In genomic region chr14:65179918-65180724, GRCh38 we compare ENCODE assay signal across 1 cellular context.
TF ChIP-seq lines count a peak whose summit lies in the region.

No MANE protein-coding gene starts in this region.

TF ChIP-seq in GM12878, 131 proteins besides CTCF, POLR2A, EP300 and RAD21 (continued from another document and continues in another):
- TF ChIP-seq ZBTB33 (IDR thresholded peaks at IDR 0.05) (no peak), MXI1 (IDR thresholded peaks at IDR 0.05; ENCODE audit: low read depth, low read length) (0 out of 2 replicates have a peak, but pooled peaks have one; percentile 31), SP1 (IDR thresholded peaks at IDR 0.05; ENCODE audit: low read depth, low read length) (peak; percentile 63), TBL1XR1 (IDR thresholded peaks at IDR 0.05; ENCODE audit: low read depth, low read length) (peak; percentile 81), BCL3 (IDR thresholded peaks at IDR 0.05; ENCODE audit: borderline replicate concordance, insufficient read depth, low read depth, low read length, poor library complexity, severe bottlenecking) (peak; percentile 98), CREM (IDR thresholded peaks at IDR 0.05; ENCODE audit: low read depth) (peak; percentile 93), FOXM1 (IDR thresholded peaks at IDR 0.05; ENCODE audit: low read depth, low read length) (peak; percentile 99), ZSCAN29 (IDR thresholded peaks at IDR 0.05) (no peak), MTA2 (IDR thresholded peaks at IDR 0.05; ENCODE audit: low read depth) (peak; percentile 90), EED (IDR thresholded peaks at IDR 0.05; ENCODE audit: low read depth) (peak; percentile 100), ZNF217 (IDR thresholded peaks at IDR 0.05) (0 out of 2 replicates have a peak, but pooled peaks have one; percentile 27), NR2C1 (IDR thresholded peaks at IDR 0.05) (no peak), BMI1 (IDR thresholded peaks at IDR 0.05; ENCODE audit: borderline replicate concordance) (peak; percentile 63; the same call in 1 of the 2 replicates), CHD2 (IDR thresholded peaks at IDR 0.05; ENCODE audit: borderline replicate concordance, low read depth, low read length) (peak; percentile 74), IKZF2 (IDR thresholded peaks at IDR 0.05) (peak; percentile 96 to 97), RELB (IDR thresholded peaks at IDR 0.05; ENCODE audit: low read depth) (peak; percentile 96), BACH1 (IDR thresholded peaks at IDR 0.05; ENCODE audit: borderline replicate concordance) (peak; percentile 92; the same call in 1 of the 2 replicates), CBFB (IDR thresholded peaks at IDR 0.05; ENCODE audit: low read depth) (peak; percentile 89), EZH2 (IDR thresholded peaks at IDR 0.05; ENCODE audit: borderline replicate concordance, control insufficient read depth, low read depth, low read length) (no peak), NR2F1 (conservative IDR thresholded peaks at IDR 0.05) (peak; percentile 85), DPF2 (IDR thresholded peaks at IDR 0.05) (peak; percentile 93), CEBPB (IDR thresholded peaks at IDR 0.05; ENCODE audit: borderline replicate concordance in 1 of 2, low read depth in 2 of 2, low read length in 2 of 2) (peak in 1 of 2 experiments; percentile 87; a peak in 1 of 4 replicates), PAX5 (IDR thresholded peaks at IDR 0.05; ENCODE audit: borderline replicate concordance, low read depth, low read length) (peak; percentile 91), PML (IDR thresholded peaks at IDR 0.05; ENCODE audit: low read length) (peak; percentile 88), SMAD5 (IDR thresholded peaks at IDR 0.05; ENCODE audit: low read depth) (no peak), MEF2A (IDR thresholded peaks at IDR 0.05; ENCODE audit: insufficient read depth, low read depth, low read length) (peak; percentile 79), YY1 (IDR thresholded peaks at IDR 0.05; ENCODE audit: low read depth, low read length) (peak; percentile 42; the same call in 1 of the 2 replicates), SRF (IDR thresholded peaks at IDR 0.05; ENCODE audit: low read depth in 2 of 2, low read length in 2 of 2) (peak in 1 of 2 experiments; percentile 66; a peak in 1 of 4 replicates), RFX5 (IDR thresholded peaks at IDR 0.05; ENCODE audit: low read depth, low read length) (no peak), ASH2L (IDR thresholded peaks at IDR 0.05; ENCODE audit: borderline replicate concordance, low read depth) (no peak), KDM1A (IDR thresholded peaks at IDR 0.05; ENCODE audit: borderline replicate concordance) (no peak), CREB1 (IDR thresholded peaks at IDR 0.05; ENCODE audit: low read depth) (peak; percentile 88), TCF12 (IDR thresholded peaks at IDR 0.05; ENCODE audit: low read depth, low read length) (peak; percentile 96), MTA3 (IDR thresholded peaks at IDR 0.05; ENCODE audit: borderline replicate concordance, low read length) (peak; percentile 95; the same call in 1 of the 2 replicates), HSF1 (IDR thresholded peaks at IDR 0.05; ENCODE audit: low read depth, low read length) (no peak), POLR2AphosphoS2 (IDR thresholded peaks at IDR 0.05; ENCODE audit: low read depth, low read length) (no peak), JUND (IDR thresholded peaks at IDR 0.05; ENCODE audit: low read depth, low read length) (peak; percentile 59; the same call in 1 of the 2 replicates), NFIC (IDR thresholded peaks at IDR 0.05; ENCODE audit: low read depth, low read length) (peak; percentile 99), ATF3 (IDR thresholded peaks at IDR 0.05; ENCODE audit: borderline replicate concordance, extremely low read depth, low read depth, low read length) (no peak), POLR2AphosphoS5 (IDR thresholded peaks at IDR 0.05; ENCODE audit: low read length) (no peak), SPI1 (IDR thresholded peaks at IDR 0.05; ENCODE audit: borderline replicate concordance, insufficient read depth, low read depth, low read length) (peak; percentile 90), E4F1 (IDR thresholded peaks at IDR 0.05; ENCODE audit: borderline replicate concordance, partially characterized antibody) (no peak), CUX1 (IDR thresholded peaks at IDR 0.05; ENCODE audit: insufficient replicate concordance, low read depth, low read length) (no peak), HDAC2 (IDR thresholded peaks at IDR 0.05) (no peak), RELA (IDR thresholded peaks at IDR 0.05; ENCODE audit: borderline replicate concordance, partially characterized antibody) (peak; percentile 88), MEF2B (IDR thresholded peaks at IDR 0.05; ENCODE audit: partially characterized antibody, poor library complexity, severe bottlenecking) (peak; percentile 36)
- TF ChIP-seq, protein P1, sequence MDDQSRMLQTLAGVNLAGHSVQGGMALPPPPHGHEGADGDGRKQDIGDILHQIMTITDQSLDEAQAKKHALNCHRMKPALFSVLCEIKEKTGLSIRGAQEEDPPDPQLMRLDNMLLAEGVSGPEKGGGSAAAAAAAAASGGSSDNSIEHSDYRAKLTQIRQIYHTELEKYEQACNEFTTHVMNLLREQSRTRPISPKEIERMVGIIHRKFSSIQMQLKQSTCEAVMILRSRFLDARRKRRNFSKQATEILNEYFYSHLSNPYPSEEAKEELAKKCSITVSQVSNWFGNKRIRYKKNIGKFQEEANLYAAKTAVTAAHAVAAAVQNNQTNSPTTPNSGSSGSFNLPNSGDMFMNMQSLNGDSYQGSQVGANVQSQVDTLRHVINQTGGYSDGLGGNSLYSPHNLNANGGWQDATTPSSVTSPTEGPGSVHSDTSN (IDR thresholded peaks at IDR 0.05; ENCODE audit: insufficient replicate concordance, low read depth, low read length): peak; percentile 76
- TF ChIP-seq, protein P2, sequence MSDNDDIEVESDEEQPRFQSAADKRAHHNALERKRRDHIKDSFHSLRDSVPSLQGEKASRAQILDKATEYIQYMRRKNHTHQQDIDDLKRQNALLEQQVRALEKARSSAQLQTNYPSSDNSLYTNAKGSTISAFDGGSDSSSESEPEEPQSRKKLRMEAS (IDR thresholded peaks at IDR 0.05; ENCODE audit: low read depth, low read length): no peak
- TF ChIP-seq, protein P3, sequence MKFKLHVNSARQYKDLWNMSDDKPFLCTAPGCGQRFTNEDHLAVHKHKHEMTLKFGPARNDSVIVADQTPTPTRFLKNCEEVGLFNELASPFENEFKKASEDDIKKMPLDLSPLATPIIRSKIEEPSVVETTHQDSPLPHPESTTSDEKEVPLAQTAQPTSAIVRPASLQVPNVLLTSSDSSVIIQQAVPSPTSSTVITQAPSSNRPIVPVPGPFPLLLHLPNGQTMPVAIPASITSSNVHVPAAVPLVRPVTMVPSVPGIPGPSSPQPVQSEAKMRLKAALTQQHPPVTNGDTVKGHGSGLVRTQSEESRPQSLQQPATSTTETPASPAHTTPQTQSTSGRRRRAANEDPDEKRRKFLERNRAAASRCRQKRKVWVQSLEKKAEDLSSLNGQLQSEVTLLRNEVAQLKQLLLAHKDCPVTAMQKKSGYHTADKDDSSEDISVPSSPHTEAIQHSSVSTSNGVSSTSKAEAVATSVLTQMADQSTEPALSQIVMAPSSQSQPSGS (IDR thresholded peaks at IDR 0.05; ENCODE audit: low read length): peak; percentile 93
